In genomic region chr14:104689620-104690265, GRCh38 we compare ENCODE assay signal across 8 cellular contexts. TPM values are rescaled to one million over a fixed set of nuclear protein-coding genes. Genes with fewer than 3 reads are reported as not detected.
DNase-seq lines count a peak whose midpoint lies in the region; ATAC-seq, FAIRE-seq and TF ChIP-seq lines count a peak whose summit lies in the region.

No MANE protein-coding gene starts in this region.

- peak; percentile 42 for ATAC-seq in effector memory CD8-positive, alpha-beta T cell (replicated peaks)
- peak; percentile 10 to 39 for ATAC-seq in naive thymus-derived CD8-positive, alpha-beta T cell
- ATAC-seq in GM18520 (IDR thresholded peaks at IDR 0.05; ENCODE audit: unreplicated experiment), result no peak

- H3K9me3 Mint-ChIP-seq in effector memory CD8-positive, alpha-beta T cell, result no peaks in the 10 kb centered on the region
- H3K9me3 Mint-ChIP-seq in naive thymus-derived CD8-positive, alpha-beta T cell, result no peaks in the 10 kb centered on the region

- DNase-seq in GM12892 (ENCODE audit: insufficient read length) (no peak), hypothalamus (lab: John Stamatoyannopoulos, UW) (no peak), HuH-7 (ENCODE audit: low spot score) (no peak), NCI-H226 (no peak)
- no peak for DNase-seq in effector memory CD8-positive, alpha-beta T cell
- DNase-seq in naive thymus-derived CD8-positive, alpha-beta T cell, result no peak

- peaks cover 3% of the 10 kb centered on the region for H3K36me3 Mint-ChIP-seq in effector memory CD8-positive, alpha-beta T cell (ENCODE audit: insufficient read depth)
- H3K36me3 Mint-ChIP-seq in naive thymus-derived CD8-positive, alpha-beta T cell, result no peaks in the 10 kb centered on the region

- H3K4me1 Mint-ChIP-seq in effector memory CD8-positive, alpha-beta T cell (ENCODE audit: low read depth in 2 of 2), result peaks cover 13 to 23% of the 10 kb centered on the region in 2 donors
- peaks cover 21 to 75% (median 62%) of the 10 kb centered on the region in 4 donors for H3K4me1 Mint-ChIP-seq in naive thymus-derived CD8-positive, alpha-beta T cell

- FAIRE-seq in GM12892 (lab: Jason Lieb, UNC), result peak; percentile 78

- POLR2A ChIA-PET in naive thymus-derived CD8-positive, alpha-beta T cell (lab: Charles Lee), result interaction anchor here (0.5 to 6.1 kb wide), 9 partner anchors 11 to 620 kb away, joined by 3 to 58 read pairs (median 3); partner anchors contain the start of gene SIVA1

- no peak; the same call in 1 of the 2 replicates for TF ChIP-seq POLR2A in GM12892 (IDR thresholded peaks at IDR 0.05; ENCODE audit: low read depth, low read length)

- no peaks in the 10 kb centered on the region for H3K27me3 Mint-ChIP-seq in effector memory CD8-positive, alpha-beta T cell
- no peaks in the 10 kb centered on the region for H3K27me3 Mint-ChIP-seq in naive thymus-derived CD8-positive, alpha-beta T cell

- peak overlapping the region; percentile 68 to 74 for H3K4me3 Mint-ChIP-seq in effector memory CD8-positive, alpha-beta T cell
- H3K4me3 Mint-ChIP-seq in naive thymus-derived CD8-positive, alpha-beta T cell, result peak overlapping the region; percentile 65 to 88 (median 77)

- H3K27ac Mint-ChIP-seq in effector memory CD8-positive, alpha-beta T cell, result peak overlapping the region in 1 of 2 donors; percentile 41
- H3K27ac Mint-ChIP-seq in naive thymus-derived CD8-positive, alpha-beta T cell, result peak overlapping the region in 6 of 10 donors; percentile 13 to 86 (median 70)

TF ChIP-seq in PFSK-1, 5 proteins besides CTCF, POLR2A, EP300 and RAD21:
- TF ChIP-seq POLR2AphosphoS5 (IDR thresholded peaks at IDR 0.05; ENCODE audit: low read depth, low read length) (0 out of 2 replicates have a peak, but pooled peaks have one; percentile 50), REST (IDR thresholded peaks at IDR 0.05; ENCODE audit: insufficient read depth in 1 of 2, low read depth in 2 of 2, low read length in 2 of 2) (no peak)

RNA-seq across cellular contexts. Expression of gene INF2, which starts 0.3 kb away (rescaled TPM):
- polyA plus RNA-seq in GM12892 (2012; ENCODE audit: missing spikeins), result 7.4 TPM
- polyA plus RNA-seq in PFSK-1 (2012; ENCODE audit: insufficient read length, low read depth), result 97.5 TPM
- total RNA-seq in naive thymus-derived CD8-positive, alpha-beta T cell, result 100 to 1,000 TPM; 114 to 121 TPM
- polyA plus RNA-seq in naive thymus-derived CD8-positive, alpha-beta T cell, result 1 to 10 TPM; 1.8 to 7.6 (median 5.1) TPM

RNA-seq across cellular contexts. Expression of gene ADSS1, which starts 34.3 kb away (rescaled TPM):
- not detected for polyA plus RNA-seq in GM12892 (2012; ENCODE audit: missing spikeins)
- polyA plus RNA-seq in PFSK-1 (2012; ENCODE audit: insufficient read length, low read depth), result 2.3 TPM
- 1 to 10 TPM; 5.1 to 5.5 TPM for total RNA-seq in naive thymus-derived CD8-positive, alpha-beta T cell
- 1 to 10 TPM in 2 of 3 donors, under 1 TPM in 1; 0.61 to 3.1 (median 1.4) TPM for polyA plus RNA-seq in naive thymus-derived CD8-positive, alpha-beta T cell
